ENCODE assay signal across 12 cellular contexts in genomic region chr7:129017933-129018538, GRCh38. TPM values are rescaled to one million over a fixed set of nuclear protein-coding genes. Genes with fewer than 3 reads are reported as not detected.
A peak's percentile ranks its signal among the peaks of the same experiment; 100 is the strongest.
DNase-seq lines count a peak whose midpoint lies in the region; ATAC-seq and TF ChIP-seq lines count a peak whose summit lies in the region.
"Had no signal": no experiment of that assay in that cellular context is flagged by ENCODE, and none has a peak within 500 bp of the region (broad histone marks: within the 10 kb centered on the region; RNA-seq: fewer than 3 reads in every experiment).

No MANE protein-coding gene starts in this region.

- H4K20me1 ChIP-seq in BLaER1: peaks cover 86% of the 10 kb centered on the region

- peaks cover 61% of the 10 kb centered on the region for H3K36me3 ChIP-seq in BLaER1
- H3K36me3 ChIP-seq in lower lobe of right lung: peaks cover 42% of the 10 kb centered on the region
- peaks cover 28% of the 10 kb centered on the region for H3K36me3 ChIP-seq in effector memory CD4-positive, alpha-beta T cell (ENCODE audit: control insufficient read depth, insufficient read depth, low read length)

- intact Hi-C loops in lower lobe of right lung (cut with DNase I): no loop called here

- H3K4me1 ChIP-seq in BLaER1: peaks cover 19% of the 10 kb centered on the region
- no peaks in the 10 kb centered on the region for H3K4me1 ChIP-seq in lower lobe of right lung
- H3K4me1 ChIP-seq in effector memory CD4-positive, alpha-beta T cell (ENCODE audit: control insufficient read depth, insufficient read depth, low read length, poor library complexity, severe bottlenecking): no peaks in the 10 kb centered on the region
- H3K4me1 ChIP-seq: neural progenitor cell had no signal

- TF ChIP-seq CTCF in lower lobe of right lung (IDR thresholded peaks at IDR 0.05): no peak

- H3K27ac ChIP-seq in BLaER1 (no peak overlapping the region), lower lobe of right lung (no peak overlapping the region)
- no peak overlapping the region for H3K27ac ChIP-seq in effector memory CD4-positive, alpha-beta T cell (ENCODE audit: insufficient read depth, low read length, poor library complexity, severe bottlenecking)
- H3K27ac ChIP-seq: neural progenitor cell, skin epidermis had no signal

- H3K4me3 ChIP-seq in BLaER1 (no peak overlapping the region), lower lobe of right lung (no peak overlapping the region)
- H3K4me3 ChIP-seq in effector memory CD4-positive, alpha-beta T cell (ENCODE audit: insufficient read depth, low read depth, low read length, poor library complexity, severe bottlenecking): no peak overlapping the region
- H3K4me3 ChIP-seq: neural progenitor cell, skin epidermis had no signal

- H3K9ac ChIP-seq in BLaER1: no peak overlapping the region
- H3K9ac ChIP-seq: neural progenitor cell had no signal

- ATAC-seq in GM18858 (IDR thresholded peaks at IDR 0.05; ENCODE audit: unreplicated experiment): peak; percentile 70
- peak; percentile 55 for ATAC-seq in GM21825 (IDR thresholded peaks at IDR 0.05; ENCODE audit: unreplicated experiment)
- peak; percentile 67 for ATAC-seq in HG03520 (IDR thresholded peaks at IDR 0.05; ENCODE audit: unreplicated experiment)
- ATAC-seq in lower lobe of right lung: no peak

- H3K9me3 ChIP-seq in BLaER1 (no peaks in the 10 kb centered on the region), lower lobe of right lung (no peaks in the 10 kb centered on the region)
- H3K9me3 ChIP-seq in effector memory CD4-positive, alpha-beta T cell (ENCODE audit: control insufficient read depth, low read length): no peaks in the 10 kb centered on the region

- DNase-seq in T-helper 1 cell (no peak), lower lobe of right lung (no peak), AML-193 (lab: John Stamatoyannopoulos, UW) (no peak)
- no peak for DNase-seq in effector memory CD4-positive, alpha-beta T cell
- DNase-seq: left colon, NCI-H226 had no signal

- H3K27me3 ChIP-seq in BLaER1 (no peaks in the 10 kb centered on the region), lower lobe of right lung (ENCODE audit: low read depth) (no peaks in the 10 kb centered on the region)
- no peaks in the 10 kb centered on the region for H3K27me3 ChIP-seq in effector memory CD4-positive, alpha-beta T cell (replicated peaks; ENCODE audit: control insufficient read depth, insufficient read depth, low read length, poor library complexity, severe bottlenecking)
- H3K27me3 ChIP-seq: neural progenitor cell had no signal

- peak overlapping the region; percentile 55 for H3K4me2 ChIP-seq in BLaER1
- H3K4me2 ChIP-seq: neural progenitor cell had no signal

RNA-seq across cellular contexts. Expression of gene TNPO3, which starts 36.9 kb away (rescaled TPM):
- total RNA-seq in lower lobe of right lung: 37.0 TPM

Comparison
In these comparisons a context has a peak if more than half of its experiments do, and no peak if none do; other contexts are left out.
1. ATAC-seq: peak in GM18858 (single experiment), GM21825 (single experiment) and HG03520 (single experiment); none in lower lobe of right lung (0 of 2).